In the genomic region with DNA sequence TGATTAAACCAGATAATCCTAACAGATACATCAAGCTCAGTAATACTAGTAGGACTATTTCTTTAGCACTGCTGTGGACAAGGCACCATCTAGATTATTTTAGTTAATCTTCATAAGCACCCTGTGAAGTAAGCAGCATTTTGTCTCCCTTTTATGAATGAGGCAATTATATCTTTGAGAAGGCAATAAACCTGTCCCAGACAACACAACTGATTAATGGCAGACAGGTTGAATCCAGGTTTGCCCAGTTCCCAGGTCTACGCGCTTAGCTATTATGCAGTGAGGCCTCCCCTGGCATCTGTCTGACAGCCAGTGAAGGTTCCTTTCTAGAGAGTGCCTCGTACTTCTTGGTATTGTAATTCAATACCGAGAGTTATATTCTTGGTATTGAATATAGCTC, we compare ENCODE assay signal across 28 cellular contexts. TPM values are rescaled to one million over a fixed set of nuclear protein-coding genes. Genes with fewer than 3 reads are reported as not detected.
"Had no signal": no experiment of that assay in that cellular context is flagged by ENCODE, and none has a peak within 500 bp of the region (broad histone marks: within the 10 kb centered on the region; RNA-seq: fewer than 3 reads in every experiment).

No MANE protein-coding gene starts in this region.

- DNase-seq: activated CD4-positive, alpha-beta T cell treated with anti-CD3 and anti-CD28 coated beads, Interleukin-2, amount 10 ng/mL, durations not matched to agents 24 days and 14 days; activated CD4-positive, alpha-beta T cell treated with anti-CD3 and anti-CD28 coated beads, Interleukin-2, amount 50 U/mL, for 48 hours; activated CD4-positive, CD25-positive, alpha-beta regulatory T cell treated with anti-CD3 and anti-CD28 coated beads, Interleukin-2, amount 50 U/mL, for 72 hours; activated CD8-positive, alpha-beta memory T cell treated with anti-CD3 and anti-CD28 coated beads, Interleukin-2, amount 10 ng/mL, durations not matched to agents 7 days and 5 days; activated effector memory CD4-positive, alpha-beta T cell treated with Interleukin-2 at 50 U/mL for 16 hours; activated naive CD4-positive, alpha-beta T cell; activated naive CD8-positive, alpha-beta T cell treated with anti-CD3 and anti-CD28 coated beads, Interleukin-2, amount 50 U/mL, for 24 hours; activated T-cell treated with anti-CD3 and anti-CD28 coated beads, Interleukin-2, amount 50 U/mL, for 24 hours; amniotic stem cell; MM.1S; NCI-H1694; NCI-H2029; NCI-H2107; NCI-H510A treated with DMSO at 0.1 percent for 48 hours; NCI-H774; NK-92 treated with Interleukin-12 subunit alpha and Interleukin-12 subunit beta, amount 100 ng/mL, for 24 hours; OCI-M1; Right ventricle myocardium superior; RPMI8226; T-helper 17 cell; T-helper 9 cell had no signal

- H3K27ac ChIP-seq: ascending aorta had no signal

- H3K4me3 Mint-ChIP-seq: activated CD4-positive, alpha-beta T cell treated with anti-CD3 and anti-CD28 coated beads, Interleukin-2, amount 10 ng/mL, durations not matched to agents 24 days and 14 days; activated CD8-positive, alpha-beta memory T cell treated with anti-CD3 and anti-CD28 coated beads, Interleukin-2, amount 10 ng/mL, durations not matched to agents 7 days and 5 days; activated naive CD8-positive, alpha-beta T cell treated with anti-CD3 and anti-CD28 coated beads, Interleukin-2, amount 50 U/mL, for 24 hours; activated T-cell treated with anti-CD3 and anti-CD28 coated beads, Interleukin-2, amount 50 U/mL, for 24 hours; activated T-helper 1 cell treated with anti-CD3 and anti-CD28 coated beads, Interleukin-12 subunit alpha, Interleukin-12 subunit beta, Interleukin-2, Interleukin-4 antibody, amounts not matched to agents 30 ng/mL and 10 ng/mL and 1 ng/mL, durations not matched to agents 14 hours and 24 hours and 36 hours; brain; central memory CD8-positive, alpha-beta T cell; T-helper 17 cell; WTC11 had no signal

- H3K9me3 Mint-ChIP-seq: activated CD4-positive, alpha-beta T cell treated with anti-CD3 and anti-CD28 coated beads, Interleukin-2, amount 10 ng/mL, durations not matched to agents 24 days and 14 days; activated naive CD4-positive, alpha-beta T cell treated with anti-CD3 and anti-CD28 coated beads, Interleukin-2, amount 50 U/mL, for 72 hours; activated naive CD8-positive, alpha-beta T cell treated with anti-CD3 and anti-CD28 coated beads, Interleukin-2, amount 50 U/mL, for 24 hours; activated T-cell treated with anti-CD3 and anti-CD28 coated beads, Interleukin-2, amount 50 U/mL, for 24 hours; activated T-helper 1 cell treated with anti-CD3 and anti-CD28 coated beads, Interleukin-12 subunit alpha, Interleukin-12 subunit beta, Interleukin-2, Interleukin-4 antibody, amounts not matched to agents 30 ng/mL and 10 ng/mL and 1 ng/mL, durations not matched to agents 14 hours and 24 hours and 36 hours; brain; central memory CD8-positive, alpha-beta T cell; WTC11 had no signal

- H3K27me3 ChIP-seq: ascending aorta had no signal

- H3K27ac Mint-ChIP-seq: activated CD4-positive, alpha-beta T cell treated with anti-CD3 and anti-CD28 coated beads, Interleukin-2, amount 10 ng/mL, durations not matched to agents 24 days and 14 days; activated CD8-positive, alpha-beta memory T cell treated with anti-CD3 and anti-CD28 coated beads, Interleukin-2, amount 10 ng/mL, durations not matched to agents 7 days and 5 days; activated naive CD4-positive, alpha-beta T cell treated with anti-CD3 and anti-CD28 coated beads, Interleukin-2, amount 50 U/mL, for 72 hours; activated naive CD8-positive, alpha-beta T cell treated with anti-CD3 and anti-CD28 coated beads, Interleukin-2, amount 50 U/mL, for 24 hours; activated T-cell treated with anti-CD3 and anti-CD28 coated beads, Interleukin-2, amount 50 U/mL, for 24 hours; activated T-helper 1 cell treated with anti-CD3 and anti-CD28 coated beads, Interleukin-12 subunit alpha, Interleukin-12 subunit beta, Interleukin-2, Interleukin-4 antibody, amounts not matched to agents 30 ng/mL and 10 ng/mL and 1 ng/mL, durations not matched to agents 14 hours and 24 hours and 36 hours; brain; T-helper 17 cell; WTC11 had no signal

- H3K9me3 ChIP-seq: ascending aorta had no signal

- ATAC-seq: activated CD8-positive, alpha-beta memory T cell treated with anti-CD3 and anti-CD28 coated beads, Interleukin-2, amount 10 ng/mL, durations not matched to agents 7 days and 5 days; activated naive CD4-positive, alpha-beta T cell treated with anti-CD3 and anti-CD28 coated beads, Interleukin-2, amount 50 U/mL, for 72 hours; activated naive CD8-positive, alpha-beta T cell treated with anti-CD3 and anti-CD28 coated beads, Interleukin-2, amount 50 U/mL, for 24 hours; Panc1; T-helper 17 cell; WTC11 had no signal

- H3K4me1 Mint-ChIP-seq: activated CD4-positive, alpha-beta T cell treated with anti-CD3 and anti-CD28 coated beads, Interleukin-2, amount 10 ng/mL, durations not matched to agents 24 days and 14 days; activated CD8-positive, alpha-beta memory T cell treated with anti-CD3 and anti-CD28 coated beads, Interleukin-2, amount 10 ng/mL, durations not matched to agents 7 days and 5 days; activated naive CD8-positive, alpha-beta T cell treated with anti-CD3 and anti-CD28 coated beads, Interleukin-2, amount 50 U/mL, for 24 hours; brain; central memory CD8-positive, alpha-beta T cell; T-helper 17 cell had no signal

- H3K36me3 ChIP-seq: ascending aorta had no signal

- H3K4me3 ChIP-seq: ascending aorta had no signal

- H3K4me1 ChIP-seq: ascending aorta had no signal

- H3K36me3 Mint-ChIP-seq: activated CD8-positive, alpha-beta memory T cell treated with anti-CD3 and anti-CD28 coated beads, Interleukin-2, amount 10 ng/mL, durations not matched to agents 7 days and 5 days; brain; WTC11 had no signal

RNA-seq across cellular contexts. Expression of gene LVRN, which starts 9.7 kb away (rescaled TPM):
- total RNA-seq: activated CD4-positive, alpha-beta T cell treated with anti-CD3 and anti-CD28 coated beads, Interleukin-2, amount 10 ng/mL, durations not matched to agents 24 days and 14 days; activated T-helper 1 cell treated with anti-CD3 and anti-CD28 coated beads, Interleukin-12 subunit alpha, Interleukin-12 subunit beta, Interleukin-2, Interleukin-4 antibody, amounts not matched to agents 30 ng/mL and 10 ng/mL and 1 ng/mL, durations not matched to agents 14 hours and 24 hours and 36 hours; T-helper 17 cell had no signal
